ENCODE assay signal across 8 cellular contexts in genomic region chr16:424033-424622, GRCh38. TPM values are rescaled to one million over a fixed set of nuclear protein-coding genes. Genes with fewer than 3 reads are reported as not detected.
DNase-seq lines count a peak whose midpoint lies in the region; ATAC-seq lines count a peak whose summit lies in the region.

No MANE protein-coding gene starts in this region.

- H3K9me3 Mint-ChIP-seq in activated naive CD4-positive, alpha-beta T cell treated with anti-CD3 and anti-CD28 coated beads for 36 hours, result no peaks in the 10 kb centered on the region
- no peaks in the 10 kb centered on the region for H3K9me3 Mint-ChIP-seq in T-cell
- H3K9me3 Mint-ChIP-seq in naive B cell, result no peaks in the 10 kb centered on the region

- peaks cover 26% of the 10 kb centered on the region for H3K4me1 Mint-ChIP-seq in activated naive CD4-positive, alpha-beta T cell treated with anti-CD3 and anti-CD28 coated beads for 36 hours (ENCODE audit: low read depth)
- H3K4me1 Mint-ChIP-seq in T-cell (peaks cover 32 to 35% (median 33%) of the 10 kb centered on the region in 3 donors), naive B cell (peaks cover 17 to 37% (median 30%) of the 10 kb centered on the region in 3 donors)

- H3K27me3 Mint-ChIP-seq in activated naive CD4-positive, alpha-beta T cell treated with anti-CD3 and anti-CD28 coated beads for 36 hours (ENCODE audit: low read depth), result peaks cover 2% of the 10 kb centered on the region
- H3K27me3 Mint-ChIP-seq in T-cell, result peaks cover 0 to 4% of the 10 kb centered on the region in 2 donors
- peaks cover 0 to 15% (median 4%) of the 10 kb centered on the region in 3 donors for H3K27me3 Mint-ChIP-seq in naive B cell

- no peak for DNase-seq in activated naive CD4-positive, alpha-beta T cell treated with anti-CD3 and anti-CD28 coated beads for 36 hours
- no peak for DNase-seq in activated naive CD4-positive, alpha-beta T cell treated with Interleukin-2 at 50 U/mL for 16 hours
- DNase-seq in T-cell, result no peak
- DNase-seq in naive B cell, result no peak
- no peak for DNase-seq in GF-D8 (lab: John Stamatoyannopoulos, UW)
- no peak for DNase-seq in activated CD4-positive, alpha-beta T cell treated with anti-CD3 and anti-CD28 coated beads, Interleukin-2, amount 50 U/mL, for 4 hours

- peaks cover 4% of the 10 kb centered on the region for H3K36me3 Mint-ChIP-seq in activated naive CD4-positive, alpha-beta T cell treated with anti-CD3 and anti-CD28 coated beads for 36 hours (ENCODE audit: low read depth)
- peaks cover 4% of the 10 kb centered on the region for H3K36me3 Mint-ChIP-seq in T-cell
- peaks cover 0 to 4% of the 10 kb centered on the region in 2 donors for H3K36me3 Mint-ChIP-seq in naive B cell

- H3K4me3 Mint-ChIP-seq in activated naive CD4-positive, alpha-beta T cell treated with anti-CD3 and anti-CD28 coated beads for 36 hours, result peak overlapping the region; percentile 81
- peak overlapping the region; percentile 84 to 88 (median 84) for H3K4me3 Mint-ChIP-seq in T-cell
- peak overlapping the region; percentile 84 to 95 (median 92) for H3K4me3 Mint-ChIP-seq in naive B cell

- CTCF ChIA-PET in activated naive CD4-positive, alpha-beta T cell treated with anti-CD3 and anti-CD28 coated beads for 36 hours (lab: Charles Lee), result no interaction called here
- CTCF ChIA-PET in T-cell (lab: Charles Lee), result no interaction called here

- POLR2A ChIA-PET in T-cell (lab: Charles Lee), result no interaction called here

- ATAC-seq in T-cell (replicated peaks in 1 of 4) (no peak), esophagus mucosa (peak; percentile 77), naive B cell (ENCODE audit: low read depth in 2 of 2) (no peak), GM18868 (IDR thresholded peaks at IDR 0.05; ENCODE audit: unreplicated experiment) (no peak)

- intact Hi-C loops in activated naive CD4-positive, alpha-beta T cell treated with anti-CD3 and anti-CD28 coated beads for 36 hours (cut with micrococcal nuclease), result no loop called here

- H3K27ac Mint-ChIP-seq in activated naive CD4-positive, alpha-beta T cell treated with anti-CD3 and anti-CD28 coated beads for 36 hours, result no peak overlapping the region
- peak overlapping the region in 1 of 2 donors; percentile 61 for H3K27ac Mint-ChIP-seq in T-cell
- H3K27ac Mint-ChIP-seq in naive B cell, result peak overlapping the region in 4 of 6 donors; percentile 41 to 87 (median 86)

RNA-seq across cellular contexts. Expression of gene RAB11FIP3, which starts 1.3 kb away (rescaled TPM):
- 10 to 100 TPM; 15.8 to 18.2 TPM for total RNA-seq in activated naive CD4-positive, alpha-beta T cell treated with anti-CD3 and anti-CD28 coated beads for 36 hours
- total RNA-seq in T-cell (10 to 100 TPM; 36.9 to 49.0 (median 44.1) TPM), esophagus mucosa (6.3 TPM)
- 1 to 10 TPM; 1.0 to 4.8 (median 1.9) TPM for polyA plus RNA-seq in naive B cell (ENCODE audit: low read depth in 6 of 6)

RNA-seq across cellular contexts. Expression of gene DECR2, which starts 22.4 kb away (rescaled TPM):
- 1 to 10 TPM; 8.9 to 9.6 TPM for total RNA-seq in activated naive CD4-positive, alpha-beta T cell treated with anti-CD3 and anti-CD28 coated beads for 36 hours
- total RNA-seq in T-cell, result 10 to 100 TPM; 10.5 to 17.6 (median 11.3) TPM
- total RNA-seq in esophagus mucosa, result 8.4 TPM
- polyA plus RNA-seq in naive B cell (ENCODE audit: low read depth in 6 of 6), result 1 to 10 TPM; 3.8 to 9.4 (median 5.2) TPM

RNA-seq across cellular contexts. Expression of gene NME4, which starts 27.1 kb away (rescaled TPM):
- total RNA-seq in activated naive CD4-positive, alpha-beta T cell treated with anti-CD3 and anti-CD28 coated beads for 36 hours, result 10 to 100 TPM; 86.7 to 87.0 TPM
- 10 to 100 TPM; 32.5 to 48.4 (median 41.3) TPM for total RNA-seq in T-cell
- 25.3 TPM for total RNA-seq in esophagus mucosa
- polyA plus RNA-seq in naive B cell (ENCODE audit: low read depth in 6 of 6), result 100 to 1,000 TPM in 1 of 6 donors, 10 to 100 TPM in 5; 56.9 to 104 (median 65.1) TPM

RNA-seq across cellular contexts. Expression of gene PGAP6, which starts 42.4 kb away (rescaled TPM):
- 10 to 100 TPM; 19.9 to 20.9 TPM for total RNA-seq in activated naive CD4-positive, alpha-beta T cell treated with anti-CD3 and anti-CD28 coated beads for 36 hours
- total RNA-seq in T-cell (100 to 1,000 TPM in 4 of 5 donors, 10 to 100 TPM in 1; 34.9 to 143 (median 122) TPM), esophagus mucosa (14.5 TPM)
- polyA plus RNA-seq in naive B cell (ENCODE audit: low read depth in 6 of 6), result 10 to 100 TPM in 5 of 6 donors, 1 to 10 TPM in 1; 7.1 to 24.3 (median 17.2) TPM

RNA-seq across cellular contexts. Expression of gene MRPL28, which starts 53.8 kb away (rescaled TPM):
- 10 to 100 TPM; 68.3 to 74.0 TPM for total RNA-seq in activated naive CD4-positive, alpha-beta T cell treated with anti-CD3 and anti-CD28 coated beads for 36 hours
- total RNA-seq in T-cell (10 to 100 TPM; 29.3 to 43.8 (median 34.5) TPM), esophagus mucosa (50.8 TPM)
- polyA plus RNA-seq in naive B cell (ENCODE audit: low read depth in 6 of 6), result 10 to 100 TPM; 60.1 to 76.8 (median 65.7) TPM
